Comparison of ENCODE assay signal across 1 cellular context in the genomic region with DNA sequence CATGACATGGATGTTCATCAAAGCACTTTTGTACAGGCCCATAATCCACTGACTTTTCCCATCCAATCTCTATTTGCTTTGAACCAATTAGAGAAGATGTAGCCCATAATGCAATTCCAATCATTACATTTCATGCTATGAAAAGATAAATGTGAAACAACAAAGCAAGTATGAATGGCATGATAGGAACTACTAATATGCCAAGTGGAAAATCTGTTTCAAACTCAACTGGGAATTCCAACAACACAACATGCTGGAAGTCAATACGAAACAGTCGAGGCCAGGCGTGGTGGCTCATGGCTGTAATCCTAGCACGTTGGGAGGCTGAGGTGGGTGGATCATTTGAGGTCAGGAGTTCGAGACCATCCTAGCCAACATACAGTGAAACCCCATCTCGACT.
TF ChIP-seq lines count a peak whose summit lies in the region.

No MANE protein-coding gene starts in this region.

TF ChIP-seq in A549, 52 proteins besides CTCF, POLR2A, EP300 and RAD21:
- TF ChIP-seq, protein P1, sequence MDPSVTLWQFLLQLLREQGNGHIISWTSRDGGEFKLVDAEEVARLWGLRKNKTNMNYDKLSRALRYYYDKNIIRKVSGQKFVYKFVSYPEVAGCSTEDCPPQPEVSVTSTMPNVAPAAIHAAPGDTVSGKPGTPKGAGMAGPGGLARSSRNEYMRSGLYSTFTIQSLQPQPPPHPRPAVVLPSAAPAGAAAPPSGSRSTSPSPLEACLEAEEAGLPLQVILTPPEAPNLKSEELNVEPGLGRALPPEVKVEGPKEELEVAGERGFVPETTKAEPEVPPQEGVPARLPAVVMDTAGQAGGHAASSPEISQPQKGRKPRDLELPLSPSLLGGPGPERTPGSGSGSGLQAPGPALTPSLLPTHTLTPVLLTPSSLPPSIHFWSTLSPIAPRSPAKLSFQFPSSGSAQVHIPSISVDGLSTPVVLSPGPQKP (IDR thresholded peaks at IDR 0.05; ENCODE audit: low read depth, low read length): no peak
- TF ChIP-seq, protein P2, sequence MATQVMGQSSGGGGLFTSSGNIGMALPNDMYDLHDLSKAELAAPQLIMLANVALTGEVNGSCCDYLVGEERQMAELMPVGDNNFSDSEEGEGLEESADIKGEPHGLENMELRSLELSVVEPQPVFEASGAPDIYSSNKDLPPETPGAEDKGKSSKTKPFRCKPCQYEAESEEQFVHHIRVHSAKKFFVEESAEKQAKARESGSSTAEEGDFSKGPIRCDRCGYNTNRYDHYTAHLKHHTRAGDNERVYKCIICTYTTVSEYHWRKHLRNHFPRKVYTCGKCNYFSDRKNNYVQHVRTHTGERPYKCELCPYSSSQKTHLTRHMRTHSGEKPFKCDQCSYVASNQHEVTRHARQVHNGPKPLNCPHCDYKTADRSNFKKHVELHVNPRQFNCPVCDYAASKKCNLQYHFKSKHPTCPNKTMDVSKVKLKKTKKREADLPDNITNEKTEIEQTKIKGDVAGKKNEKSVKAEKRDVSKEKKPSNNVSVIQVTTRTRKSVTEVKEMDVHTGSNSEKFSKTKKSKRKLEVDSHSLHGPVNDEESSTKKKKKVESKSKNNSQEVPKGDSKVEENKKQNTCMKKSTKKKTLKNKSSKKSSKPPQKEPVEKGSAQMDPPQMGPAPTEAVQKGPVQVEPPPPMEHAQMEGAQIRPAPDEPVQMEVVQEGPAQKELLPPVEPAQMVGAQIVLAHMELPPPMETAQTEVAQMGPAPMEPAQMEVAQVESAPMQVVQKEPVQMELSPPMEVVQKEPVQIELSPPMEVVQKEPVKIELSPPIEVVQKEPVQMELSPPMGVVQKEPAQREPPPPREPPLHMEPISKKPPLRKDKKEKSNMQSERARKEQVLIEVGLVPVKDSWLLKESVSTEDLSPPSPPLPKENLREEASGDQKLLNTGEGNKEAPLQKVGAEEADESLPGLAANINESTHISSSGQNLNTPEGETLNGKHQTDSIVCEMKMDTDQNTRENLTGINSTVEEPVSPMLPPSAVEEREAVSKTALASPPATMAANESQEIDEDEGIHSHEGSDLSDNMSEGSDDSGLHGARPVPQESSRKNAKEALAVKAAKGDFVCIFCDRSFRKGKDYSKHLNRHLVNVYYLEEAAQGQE (IDR thresholded peaks at IDR 0.05): no peak
- TF ChIP-seq KDM5A (IDR thresholded peaks at IDR 0.05): no peak
- no peak for TF ChIP-seq SREBF2 (IDR thresholded peaks at IDR 0.05)
- TF ChIP-seq POLR2AphosphoS2 (conservative IDR thresholded peaks at IDR 0.05; ENCODE audit: low read length): no peak
- TF ChIP-seq CHD4 (IDR thresholded peaks at IDR 0.05; ENCODE audit: borderline replicate concordance): no peak
